In genomic region chr7:134593530-134594392, GRCh38 we compare ENCODE assay signal across 8 cellular contexts. TPM values are rescaled to one million over a fixed set of nuclear protein-coding genes. Genes with fewer than 3 reads are reported as not detected.
DNase-seq lines count a peak whose midpoint lies in the region; ATAC-seq lines count a peak whose summit lies in the region.

No MANE protein-coding gene starts in this region.

- ATAC-seq in left cardiac atrium (peak; percentile 91 to 95), GM21825 (IDR thresholded peaks at IDR 0.05; ENCODE audit: unreplicated experiment) (no peak), HG03342 (IDR thresholded peaks at IDR 0.05; ENCODE audit: unreplicated experiment) (no peak)

- DNase-seq in GDM1 (lab: John Stamatoyannopoulos, UW) (peak; percentile 38), amniotic stem cell (lab: John Stamatoyannopoulos, UW) (peak; percentile 34), left cardiac atrium (peak; percentile 82), renal cortical epithelial cell (ENCODE audit: low read depth) (peak; percentile 90), NCI-H774 (lab: John Stamatoyannopoulos, UW) (no peak), NCI-H2081 (lab: John Stamatoyannopoulos, UW) (no peak)

- intact Hi-C loops in left cardiac atrium (cut with DNase I) = no loop called here

RNA-seq across cellular contexts. Expression of gene AKR1B15, which starts 44.9 kb away (rescaled TPM):
- total RNA-seq in left cardiac atrium (under 1 TPM in 1 of 2 donors, not detected in 1; 0.24 TPM), renal cortical epithelial cell (0.35 TPM in 1 of 2 replicates, not detected in the other)

RNA-seq across cellular contexts. Expression of gene BPGM, which starts 52.9 kb away (rescaled TPM):
- total RNA-seq in left cardiac atrium (10 to 100 TPM; 12.1 to 15.8 TPM), renal cortical epithelial cell (45.8 and 118 TPM in 2 replicates)

Comparison
In these comparisons a context has a peak if more than half of its experiments do, and no peak if none do; other contexts are left out.
1. DNase-seq: peak in GDM1 (single experiment), amniotic stem cell (single experiment), left cardiac atrium (single experiment) and renal cortical epithelial cell (single experiment); none in NCI-H774 (single experiment) and NCI-H2081 (0 of 2).
2. ATAC-seq: peak in left cardiac atrium (2 of 2); none in GM21825 (single experiment) and HG03342 (single experiment).